In the genomic region with DNA sequence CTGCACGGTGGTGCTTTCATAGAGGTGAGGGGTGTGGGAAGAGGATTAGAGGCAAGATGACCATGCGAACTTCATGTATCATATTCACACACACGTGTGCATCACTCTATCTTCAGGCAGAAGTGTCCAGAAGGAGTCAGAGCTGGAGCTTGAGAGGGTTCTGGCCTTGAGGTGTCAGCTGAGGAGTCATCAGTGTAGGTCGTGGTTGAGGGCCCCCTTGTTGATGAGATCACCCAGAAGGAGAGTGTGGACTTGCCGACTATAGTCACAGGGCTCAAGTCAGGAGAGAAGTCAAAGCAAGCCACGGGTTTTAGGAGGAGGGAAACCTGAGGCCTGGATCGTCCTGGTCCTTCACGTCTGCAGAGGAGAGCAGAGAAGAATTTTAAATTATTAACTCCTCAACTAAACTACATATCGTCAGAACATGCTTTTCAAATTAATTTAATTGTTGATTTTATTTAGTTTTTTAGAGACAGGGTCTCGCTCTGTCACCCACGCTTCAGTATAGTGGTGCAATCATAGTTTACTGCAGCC, we compare ENCODE assay signal across 22 cellular contexts. TPM values are rescaled to one million over a fixed set of nuclear protein-coding genes. Genes with fewer than 3 reads are reported as not detected.
DNase-seq lines count a peak whose midpoint lies in the region; ATAC-seq and TF ChIP-seq lines count a peak whose summit lies in the region.
"Had no signal": no experiment of that assay in that cellular context is flagged by ENCODE, and none has a peak within 500 bp of the region (broad histone marks: within the 10 kb centered on the region; RNA-seq: fewer than 3 reads in every experiment).

No MANE protein-coding gene starts in this region.

- no peak overlapping the region for H4K8ac ChIP-seq in neuronal stem cell (ENCODE audit: low read depth, low read length)

- no peak overlapping the region for H2BK15ac ChIP-seq in neuronal stem cell (ENCODE audit: low read length)

- H2BK12ac ChIP-seq in neuronal stem cell (ENCODE audit: low read length), result peak overlapping the region; percentile 36

- H3K4ac ChIP-seq in neuronal stem cell (ENCODE audit: low read length), result no peak overlapping the region

- H3K27me3 ChIP-seq in neuronal stem cell (ENCODE audit: control insufficient read depth in 3 of 3, insufficient read depth in 3 of 3, low read depth in 1 of 3, low read length in 3 of 3) (no peaks in the 10 kb centered on the region), gastrocnemius medialis (no peaks in the 10 kb centered on the region)
- H3K27me3 ChIP-seq: MG63, SJSA1 had no signal

- peaks cover 33% of the 10 kb centered on the region for H3K4me1 Mint-ChIP-seq in activated naive CD8-positive, alpha-beta T cell treated with anti-CD3 and anti-CD28 coated beads, Interleukin-2, amount 50 U/mL, for 24 hours

- no CpG with 5 or more reads among the region's 11 CpGs for WGBS in neuronal stem cell (ENCODE audit: extremely low coverage in 2 of 2, insufficient read length in 2 of 2, insufficient replicate concordance in 1 of 2), 2 donors

- H3K79me1 ChIP-seq in neuronal stem cell (ENCODE audit: low read depth, low read length), result peaks cover 9% of the 10 kb centered on the region

- no peak overlapping the region for H3K9ac ChIP-seq in neuronal stem cell (ENCODE audit: low read depth, low read length, poor library complexity)

- no peak overlapping the region for H3K4me2 ChIP-seq in neuronal stem cell (ENCODE audit: insufficient read depth, low read length, poor library complexity, severe bottlenecking)

- H3K23ac ChIP-seq in neuronal stem cell (ENCODE audit: low read depth, low read length, poor library complexity), result no peak overlapping the region

- no peak for TF ChIP-seq CTCF in gastrocnemius medialis (IDR thresholded peaks at IDR 0.05 in 4 of 5, conservative IDR thresholded peaks at IDR 0.05 in 1 of 5)

- no peak overlapping the region for H2BK120ac ChIP-seq in neuronal stem cell (ENCODE audit: low read depth, low read length)

- ATAC-seq in activated naive CD8-positive, alpha-beta T cell treated with anti-CD3 and anti-CD28 coated beads, Interleukin-2, amount 50 U/mL, for 24 hours, result peak; percentile 67
- ATAC-seq in gastrocnemius medialis, result no peak
- ATAC-seq: GM12878, GM23338, K562 had no signal

- H2BK5ac ChIP-seq in neuronal stem cell (ENCODE audit: low read length), result no peak overlapping the region

- H3K18ac ChIP-seq in neuronal stem cell (ENCODE audit: low read length), result no peak overlapping the region

- intact Hi-C loops in gastrocnemius medialis (cut with DNase I; ENCODE audit: low total_unique reads), result no loop called here

- H3K4me1 ChIP-seq in neuronal stem cell (ENCODE audit: control insufficient read depth in 2 of 2, insufficient read depth in 1 of 2, low read depth in 1 of 2, low read length in 2 of 2) (peaks cover 5 to 6% of the 10 kb centered on the region in 2 donors), gastrocnemius medialis (peaks cover 9 to 14% of the 10 kb centered on the region in 2 donors)
- H3K4me1 ChIP-seq: SJSA1 had no signal

- no peaks in the 10 kb centered on the region for H3K36me3 Mint-ChIP-seq in activated naive CD8-positive, alpha-beta T cell treated with anti-CD3 and anti-CD28 coated beads, Interleukin-2, amount 50 U/mL, for 24 hours (ENCODE audit: low read depth)
- H3K36me3 Mint-ChIP-seq: CD4-positive, CD25-positive, alpha-beta regulatory T cell had no signal

- no peak overlapping the region for H2AK5ac ChIP-seq in neuronal stem cell (ENCODE audit: low read depth, low read length)

- H3K9me3 Mint-ChIP-seq in activated naive CD8-positive, alpha-beta T cell treated with anti-CD3 and anti-CD28 coated beads, Interleukin-2, amount 50 U/mL, for 24 hours, result no peaks in the 10 kb centered on the region
- H3K9me3 Mint-ChIP-seq: GM23338 had no signal

- peak; percentile 32 for DNase-seq in stimulated activated CD4-positive, alpha-beta T cell treated with anti-CD3 and anti-CD28 coated beads, Interleukin-1b, Interleukin-23, amount 100 ng/mL, for 48 hours
- no peak for DNase-seq in stimulated activated CD4-positive, alpha-beta T cell treated with anti-CD3 and anti-CD28 coated beads, Interleukin-4, amount 100 ng/mL, for 1 hour
- DNase-seq in activated naive CD8-positive, alpha-beta T cell treated with anti-CD3 and anti-CD28 coated beads, Interleukin-2, amount 50 U/mL, for 24 hours, result peak; percentile 10
- DNase-seq in neuronal stem cell (ENCODE audit: low spot score), result no peak
- no peak for DNase-seq in activated gamma-delta T cell treated with Interleukin-2 at 50 U/mL for 16 hours
- no peak for DNase-seq in gastrocnemius medialis
- no peak for DNase-seq in NOMO-1 (lab: John Stamatoyannopoulos, UW; ENCODE audit: unreplicated experiment in 2 of 2)
- DNase-seq: CD4-positive, CD25-positive, alpha-beta regulatory T cell; DMS79; MG63; NCI-H1417; NCI-H1694 treated with DMSO at 0.1 percent for 48 hours; NCI-H2081 treated with DMSO at 0.1 percent for 48 hours; NCI-H2171 treated with DMSO at 0.1 percent for 48 hours; NCI-H446; NCI-H526; OCI-M1 had no signal

- H3K14ac ChIP-seq in neuronal stem cell (ENCODE audit: low read length), result no peak overlapping the region

- no peak overlapping the region for H3K27ac Mint-ChIP-seq in activated naive CD8-positive, alpha-beta T cell treated with anti-CD3 and anti-CD28 coated beads, Interleukin-2, amount 50 U/mL, for 24 hours
- H3K27ac Mint-ChIP-seq: GM23338 had no signal

- peaks cover 44% of the 10 kb centered on the region for H3K27me3 Mint-ChIP-seq in activated naive CD8-positive, alpha-beta T cell treated with anti-CD3 and anti-CD28 coated beads, Interleukin-2, amount 50 U/mL, for 24 hours

- H4K91ac ChIP-seq in neuronal stem cell (ENCODE audit: low read depth, low read length, poor library complexity), result no peak overlapping the region

- TF ChIP-seq POLR2A in gastrocnemius medialis (IDR thresholded peaks at IDR 0.05), result no peak

- no peak overlapping the region for H3K4me3 Mint-ChIP-seq in activated naive CD8-positive, alpha-beta T cell treated with anti-CD3 and anti-CD28 coated beads, Interleukin-2, amount 50 U/mL, for 24 hours
- H3K4me3 Mint-ChIP-seq: GM23338 had no signal

- in situ Hi-C loops in gastrocnemius medialis (cut with MboI; ENCODE audit: low sequenced_read_pairs in 4 of 4), result no loop called here

- H2AFZ ChIP-seq in neuronal stem cell (ENCODE audit: low read length), result no peak overlapping the region
- H2AFZ ChIP-seq: GM23338 had no signal

- H3K27ac ChIP-seq in neuronal stem cell (replicated peaks; ENCODE audit: low read length) (no peak overlapping the region), gastrocnemius medialis (no peak overlapping the region)
- H3K27ac ChIP-seq: SJSA1 had no signal

- H3K4me3 ChIP-seq in neuronal stem cell (ENCODE audit: low read length in 2 of 2) (no peak overlapping the region), gastrocnemius medialis (no peak overlapping the region)
- H3K4me3 ChIP-seq: GM12878, GM23338, HAP-1, K562, MG63, SJSA1 had no signal

- H3K9me3 ChIP-seq in neuronal stem cell (replicated peaks in 1 of 2; ENCODE audit: control insufficient read depth in 2 of 2, insufficient read depth in 1 of 2, low read depth in 1 of 2, low read length in 2 of 2), result no peaks in the 10 kb centered on the region
- H3K9me3 ChIP-seq in gastrocnemius medialis, result no peaks in the 10 kb centered on the region
- H3K9me3 ChIP-seq: HAP-1, MG63, SJSA1 had no signal

- no peaks in the 10 kb centered on the region for H3K36me3 ChIP-seq in neuronal stem cell (replicated peaks in 1 of 2; ENCODE audit: control insufficient read depth in 2 of 2, insufficient read depth in 2 of 2, low read length in 2 of 2)
- no peaks in the 10 kb centered on the region for H3K36me3 ChIP-seq in gastrocnemius medialis
- H3K36me3 ChIP-seq: HAP-1, MG63 had no signal

RNA-seq across cellular contexts. Expression of a gene that starts 25.4 kb away (rescaled TPM):
- polyA plus RNA-seq in neuronal stem cell (2013, experiment 1 of 2), result 17.5 TPM
- polyA plus RNA-seq in neuronal stem cell (2013, experiment 2 of 2), result 17.5 TPM
- total RNA-seq in gastrocnemius medialis, result 10 to 100 TPM; 12.5 to 19.1 (median 16.6) TPM
- total RNA-seq: CD4-positive, CD25-positive, alpha-beta regulatory T cell had no signal
- polyA plus RNA-seq: CD4-positive, CD25-positive, alpha-beta regulatory T cell had no signal

Comparison
In these comparisons a context has a peak if more than half of its experiments do, and no peak if none do; other contexts are left out.
1. DNase-seq: peak in stimulated activated CD4-positive, alpha-beta T cell treated with anti-CD3 and anti-CD28 coated beads, Interleukin-1b, Interleukin-23, amount 100 ng/mL, for 48 hours (single experiment) and activated naive CD8-positive, alpha-beta T cell treated with anti-CD3 and anti-CD28 coated beads, Interleukin-2, amount 50 U/mL, for 24 hours (single experiment); none in stimulated activated CD4-positive, alpha-beta T cell treated with anti-CD3 and anti-CD28 coated beads, Interleukin-4, amount 100 ng/mL, for 1 hour (single experiment), neuronal stem cell (single experiment), activated gamma-delta T cell treated with Interleukin-2 at 50 U/mL for 16 hours (single experiment), gastrocnemius medialis (0 of 2) and NOMO-1 (0 of 2).